In the genomic region with DNA sequence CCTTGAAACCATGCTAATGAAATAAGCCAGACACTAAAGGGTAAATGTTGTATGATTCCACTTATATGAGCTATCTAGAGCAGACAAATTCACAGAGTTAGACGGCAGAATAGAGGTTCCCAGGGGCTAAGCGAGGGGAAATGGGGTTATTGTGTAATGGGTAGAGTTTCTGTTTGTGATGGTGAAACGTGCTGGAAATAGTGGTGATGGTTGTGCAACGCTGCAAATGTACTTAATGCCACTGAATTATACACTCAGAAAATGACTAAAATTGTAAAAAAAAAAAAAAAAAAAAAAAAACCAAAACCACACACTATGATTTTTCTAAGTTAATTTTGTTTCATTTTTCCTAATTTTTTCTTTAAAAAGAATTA, we compare ENCODE assay signal across 12 cellular contexts. TPM values are rescaled to one million over a fixed set of nuclear protein-coding genes. Genes with fewer than 3 reads are reported as not detected.
DNase-seq lines count a peak whose midpoint lies in the region; ATAC-seq, FAIRE-seq and TF ChIP-seq lines count a peak whose summit lies in the region.
"Had no signal": no experiment of that assay in that cellular context is flagged by ENCODE, and none has a peak within 500 bp of the region (broad histone marks: within the 10 kb centered on the region; RNA-seq: fewer than 3 reads in every experiment).

No MANE protein-coding gene starts in this region.

- DNase-seq in left cardiac atrium (no peak), cardiac septum (ENCODE audit: low spot score) (no peak), foreskin fibroblast (peak; percentile 48 to 72), tibial nerve (ENCODE audit: low spot score in 2 of 2) (peak in 1 of 2 donors; percentile 57), RCC 7860 (ENCODE audit: low spot score) (no peak)
- no peak for DNase-seq in stimulated activated CD4-positive, alpha-beta T cell treated with anti-CD3 and anti-CD28 coated beads, Interleukin-12 subunit alpha, Interleukin-12 subunit beta, amount 100 ng/mL, for 4 hours
- DNase-seq: activated CD4-positive, CD25-positive, alpha-beta regulatory T cell; MM.1S; testis had no signal

- WGBS in tibial nerve, 2 donors = 42% methylated on average over 4 of the region's 4 CpGs

- H3K4me1 Mint-ChIP-seq in T-helper 1 cell treated with Interleukin-12 subunit alpha and Interleukin-12 subunit beta and Interleukin-4 antibody, amounts not matched to agents 30 μg/mL and 1 μg/mL, for 36 hours (ENCODE audit: low read depth) = peaks cover 55% of the 10 kb centered on the region
- H3K4me1 Mint-ChIP-seq: brain had no signal

- no peak for TF ChIP-seq CTCF in foreskin fibroblast (IDR thresholded peaks at IDR 0.05; ENCODE audit: low read depth, low read length)
- TF ChIP-seq CTCF in tibial nerve (IDR thresholded peaks at IDR 0.05) = no peak

- intact Hi-C loops in left cardiac atrium (cut with DNase I) (no loop called here), cardiac septum (cut with DNase I) (no loop called here)

- H3K27me3 ChIP-seq in tibial nerve = no peaks in the 10 kb centered on the region
- H3K27me3 ChIP-seq: testis had no signal

- peak overlapping the region; percentile 42 for H3K27ac Mint-ChIP-seq in T-helper 1 cell treated with Interleukin-12 subunit alpha and Interleukin-12 subunit beta and Interleukin-4 antibody, amounts not matched to agents 30 μg/mL and 1 μg/mL, for 36 hours

- no peaks in the 10 kb centered on the region for H3K9me3 Mint-ChIP-seq in T-helper 1 cell treated with Interleukin-12 subunit alpha and Interleukin-12 subunit beta and Interleukin-4 antibody, amounts not matched to agents 30 μg/mL and 1 μg/mL, for 36 hours
- H3K9me3 Mint-ChIP-seq: brain had no signal

- H3K27ac ChIP-seq in tibial nerve = peak overlapping the region in 3 of 4 donors; percentile 40 to 62 (median 54)
- H3K27ac ChIP-seq: testis had no signal

- TF ChIP-seq POLR2A in tibial nerve (IDR thresholded peaks at IDR 0.05) = no peak

- FAIRE-seq in RCC 7860 (lab: Jason Lieb, UNC) = no peak

- H3K36me3 ChIP-seq in tibial nerve = peaks cover 0 to 48% (median 4%) of the 10 kb centered on the region in 3 donors

- peaks cover 48% of the 10 kb centered on the region for H3K36me3 Mint-ChIP-seq in T-helper 1 cell treated with Interleukin-12 subunit alpha and Interleukin-12 subunit beta and Interleukin-4 antibody, amounts not matched to agents 30 μg/mL and 1 μg/mL, for 36 hours (ENCODE audit: low read depth)

- ATAC-seq in left cardiac atrium = peak; percentile 10 to 17
- no peak for ATAC-seq in GM19455 (IDR thresholded peaks at IDR 0.05; ENCODE audit: unreplicated experiment)

- H3K4me3 ChIP-seq in foreskin fibroblast (ENCODE audit: low read depth in 1 of 2, low read length in 2 of 2) (no peak overlapping the region), tibial nerve (no peak overlapping the region)
- H3K4me3 ChIP-seq: testis had no signal

- H3K4me3 Mint-ChIP-seq in T-helper 1 cell treated with Interleukin-12 subunit alpha and Interleukin-12 subunit beta and Interleukin-4 antibody, amounts not matched to agents 30 μg/mL and 1 μg/mL, for 36 hours = peak overlapping the region; percentile 70
- H3K4me3 Mint-ChIP-seq: brain had no signal

- no peaks in the 10 kb centered on the region for H3K9me3 ChIP-seq in tibial nerve
- H3K9me3 ChIP-seq: testis had no signal

- peaks cover 0 to 26% (median 6%) of the 10 kb centered on the region in 4 donors for H3K4me1 ChIP-seq in tibial nerve
- H3K4me1 ChIP-seq: testis had no signal

- TF ChIP-seq EP300 in tibial nerve (IDR thresholded peaks at IDR 0.05) = peak in 1 of 2 donors; percentile 72

- H3K27me3 Mint-ChIP-seq in T-helper 1 cell treated with Interleukin-12 subunit alpha and Interleukin-12 subunit beta and Interleukin-4 antibody, amounts not matched to agents 30 μg/mL and 1 μg/mL, for 36 hours (ENCODE audit: low read depth) = no peaks in the 10 kb centered on the region
- H3K27me3 Mint-ChIP-seq: brain had no signal

RNA-seq across cellular contexts. Expression of gene SFXN4, which starts 30.0 kb away (rescaled TPM):
- total RNA-seq in left cardiac atrium = 10 to 100 TPM; 34.7 to 36.8 TPM
- total RNA-seq in cardiac septum = 44.0 TPM
- 100 to 1,000 TPM in 1 of 4 donors, 10 to 100 TPM in 3; 12.7 to 301 (median 19.1) TPM for total RNA-seq in tibial nerve

RNA-seq across cellular contexts. Expression of gene DENND10, which starts 31.6 kb away (rescaled TPM):
- 10 to 100 TPM; 22.6 to 25.4 TPM for total RNA-seq in left cardiac atrium
- 22.2 TPM for total RNA-seq in cardiac septum
- 10 to 100 TPM; 23.3 to 51.0 (median 43.4) TPM for total RNA-seq in tibial nerve

RNA-seq across cellular contexts. Expression of gene PRDX3, which starts 43.1 kb away (rescaled TPM):
- total RNA-seq in left cardiac atrium = 100 to 1,000 TPM; 162 to 183 TPM
- 220 TPM for total RNA-seq in cardiac septum
- total RNA-seq in tibial nerve = 10 to 100 TPM; 79.5 to 93.3 (median 84.2) TPM

RNA-seq across cellular contexts. Expression of gene EIF3A, which starts 54.9 kb away (rescaled TPM):
- 100 to 1,000 TPM in 1 of 2 donors, 10 to 100 TPM in 1; 70.0 to 106 TPM for total RNA-seq in left cardiac atrium
- 133 TPM for total RNA-seq in cardiac septum
- total RNA-seq in tibial nerve = 10 to 100 TPM; 78.8 to 95.4 (median 94.8) TPM

Comparison
In these comparisons a context has a peak if more than half of its experiments do, and no peak if none do; other contexts are left out.
1. DNase-seq: peak in foreskin fibroblast (2 of 2); none in left cardiac atrium (single experiment), cardiac septum (single experiment), RCC 7860 (single experiment) and stimulated activated CD4-positive, alpha-beta T cell treated with anti-CD3 and anti-CD28 coated beads, Interleukin-12 subunit alpha, Interleukin-12 subunit beta, amount 100 ng/mL, for 4 hours (single experiment).